In the genomic region with DNA sequence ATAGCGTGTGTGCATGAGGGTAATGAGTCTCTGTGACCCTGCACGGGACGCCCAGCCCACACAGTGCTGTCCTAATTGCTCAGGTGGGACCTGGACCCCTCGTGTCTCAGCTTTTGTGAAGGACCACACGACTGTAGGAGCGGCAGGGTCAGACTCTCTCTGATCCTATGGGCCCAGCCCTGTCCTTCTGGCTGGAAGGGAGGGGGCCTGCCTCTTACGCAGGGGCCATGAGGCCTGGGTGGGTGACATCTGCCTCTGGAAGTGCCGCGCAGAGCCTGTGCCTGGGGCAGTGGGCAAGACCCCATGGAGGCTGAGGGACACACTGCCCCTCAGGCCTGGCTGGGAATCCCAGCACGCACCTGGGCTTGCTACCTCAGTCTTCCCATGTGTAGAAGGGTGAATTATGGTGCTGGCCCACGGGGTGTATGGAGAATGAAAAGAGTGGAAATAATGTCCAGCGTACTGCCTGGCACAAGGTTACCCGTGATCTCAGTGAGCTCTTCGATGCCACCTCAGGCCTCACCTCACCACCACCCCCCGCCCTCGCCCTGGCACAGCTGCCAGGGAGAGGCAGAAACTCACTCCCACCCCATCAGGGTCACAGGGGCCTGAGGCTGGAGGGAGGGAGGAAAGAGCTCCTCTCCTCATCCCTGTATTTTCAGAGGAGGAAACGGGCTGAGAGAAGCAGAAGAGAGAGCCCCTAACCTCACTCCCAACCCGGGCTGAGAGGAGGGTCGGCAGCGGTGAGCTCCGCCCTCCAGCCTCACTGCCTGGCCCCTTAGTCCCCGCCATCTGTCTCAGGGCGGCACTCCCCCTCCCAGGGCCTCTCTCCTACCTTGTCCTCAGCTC, we compare ENCODE assay signal across 8 cellular contexts. TPM values are rescaled to one million over a fixed set of nuclear protein-coding genes. Genes with fewer than 3 reads are reported as not detected.
A peak's percentile ranks its signal among the peaks of the same experiment; 100 is the strongest.
DNase-seq lines count a peak whose midpoint lies in the region; ATAC-seq and FAIRE-seq lines count a peak whose summit lies in the region.

No MANE protein-coding gene starts in this region.

- H3K9me3 ChIP-seq in iPS DF 6.9 (ENCODE audit: control insufficient read depth, insufficient read depth, low read length) (no peaks in the 10 kb centered on the region), subcutaneous abdominal adipose tissue (ENCODE audit: control insufficient read depth in 5 of 5, low read length in 5 of 5) (no peaks in the 10 kb centered on the region)

- no CpG with 5 or more reads among the region's 23 CpGs for WGBS in iPS DF 6.9 (ENCODE audit: insufficient coverage, insufficient read length)

- ATAC-seq in HG03045 (IDR thresholded peaks at IDR 0.05; ENCODE audit: unreplicated experiment) (no peak), GM18867 (IDR thresholded peaks at IDR 0.05; ENCODE audit: unreplicated experiment) (no peak)

- H3K4me3 ChIP-seq in iPS DF 6.9 (ENCODE audit: low read length): no peak overlapping the region; the same call in 1 of the 2 replicates
- peak overlapping the region in 3 of 5 donors; percentile 50 to 71 (median 65) for H3K4me3 ChIP-seq in subcutaneous abdominal adipose tissue (ENCODE audit: low read depth in 1 of 5, low read length in 5 of 5)

- no peak overlapping the region for H3K27ac ChIP-seq in iPS DF 6.9 (ENCODE audit: low read length)
- H3K27ac ChIP-seq in subcutaneous abdominal adipose tissue (ENCODE audit: low read depth, low read length): no peak overlapping the region

- no peaks in the 10 kb centered on the region for H3K36me3 ChIP-seq in iPS DF 6.9 (ENCODE audit: control insufficient read depth, insufficient read depth, low read length)
- H3K36me3 ChIP-seq in subcutaneous abdominal adipose tissue (ENCODE audit: control insufficient read depth in 5 of 5, insufficient read depth in 5 of 5, low read length in 5 of 5): peaks cover 0 to 23% (median 14%) of the 10 kb centered on the region in 5 donors

- H3K27me3 ChIP-seq in iPS DF 6.9 (ENCODE audit: control insufficient read depth, insufficient read depth, low read length) (no peaks in the 10 kb centered on the region), subcutaneous abdominal adipose tissue (ENCODE audit: control insufficient read depth in 5 of 5, insufficient read depth in 4 of 5, low read length in 5 of 5) (peaks cover 0 to 7% (median 0%) of the 10 kb centered on the region in 5 donors)

- peak; percentile 65 to 89 for DNase-seq in SHP77 (lab: John Stamatoyannopoulos, UW)
- DNase-seq in SHP77 treated with DMSO at 0.1 percent for 48 hours (lab: John Stamatoyannopoulos, UW): no peak
- peak; percentile 89 for DNase-seq in SK-N-DZ (ENCODE audit: low spot score)
- peak; percentile 74 for DNase-seq in iPS DF 6.9 (ENCODE audit: low read depth, low spot score)
- DNase-seq in RCC 7860 (ENCODE audit: low spot score): no peak

- FAIRE-seq in RCC 7860 (lab: Jason Lieb, UNC): no peak

- H3K9ac ChIP-seq in subcutaneous abdominal adipose tissue (ENCODE audit: low read length in 5 of 5): peak overlapping the region in 3 of 5 donors; percentile 14 to 68 (median 65)

- H3K4me1 ChIP-seq in iPS DF 6.9 (ENCODE audit: control insufficient read depth, insufficient read depth, low read length): peaks cover 3% of the 10 kb centered on the region; the same call in 1 of the 2 replicates
- H3K4me1 ChIP-seq in subcutaneous abdominal adipose tissue (ENCODE audit: control insufficient read depth in 5 of 5, insufficient read depth in 5 of 5, low read length in 5 of 5): peaks cover 0 to 17% (median 14%) of the 10 kb centered on the region in 5 donors

RNA-seq across cellular contexts. Expression of a gene that starts 27.1 kb away (rescaled TPM):
- polyA plus RNA-seq in SK-N-DZ (2014; cell fraction: cytosol; rRNA removed): 90.8 and 91.6 TPM in 2 replicates
- 51.7 and 56.1 TPM in 2 replicates for polyA plus RNA-seq in SK-N-DZ (2014; cell fraction: nucleus; rRNA removed)

RNA-seq across cellular contexts. Expression of a gene that starts 30.8 kb away (rescaled TPM):
- polyA plus RNA-seq in SK-N-DZ (2014; cell fraction: cytosol; rRNA removed): not detected in 2 replicates
- not detected in 2 replicates for polyA plus RNA-seq in SK-N-DZ (2014; cell fraction: nucleus; rRNA removed)

Comparison
In these comparisons a context has a peak if more than half of its experiments do, and no peak if none do; other contexts are left out.
1. DNase-seq: peak in SHP77 (2 of 2), SK-N-DZ (single experiment) and iPS DF 6.9 (single experiment); none in SHP77 treated with DMSO at 0.1 percent for 48 hours (single experiment) and RCC 7860 (single experiment).